Comparison of ENCODE assay signal across 8 cellular contexts in genomic region chr20:64255361-64256281, GRCh38. TPM values are rescaled to one million over a fixed set of nuclear protein-coding genes. Genes with fewer than 3 reads are reported as not detected.
DNase-seq lines count a peak whose midpoint lies in the region; ATAC-seq and TF ChIP-seq lines count a peak whose summit lies in the region.

Gene PCMTD2, plus strand, starts transcription at chr20:64255748. Its CDS starts 4,218 bp downstream, at chr20:64259966.

- H3K9ac ChIP-seq in OCI-LY1 (ENCODE audit: low read length) = peak within 1 kb of the TSS; percentile 90

- ATAC-seq in GM21381 (IDR thresholded peaks at IDR 0.05; ENCODE audit: unreplicated experiment) = peak; percentile 86

- H3F3A ChIP-seq in OCI-LY1 (ENCODE audit: insufficient read depth, low read length) = no peaks in the 10 kb centered on the region

- H3K36me3 ChIP-seq in OCI-LY1 (ENCODE audit: insufficient read depth, low read length) = no peaks in the 10 kb centered on the region; the same call in 1 of the 2 replicates

- H3K9me3 ChIP-seq in OCI-LY1 (ENCODE audit: low read length) (no peaks in the 10 kb centered on the region), mononuclear cell (ENCODE audit: low read depth, low read length) (no peaks in the 10 kb centered on the region)

- H3K27me3 ChIP-seq in OCI-LY1 (ENCODE audit: insufficient read depth, low read length) (no peaks in the 10 kb centered on the region), mononuclear cell (ENCODE audit: insufficient read depth, low read length) (peaks cover under 1% of the 10 kb centered on the region)

- no peaks in the 10 kb centered on the region for H4K20me1 ChIP-seq in OCI-LY1 (ENCODE audit: insufficient read depth, low read length)

- H3K4me1 ChIP-seq in OCI-LY1 (ENCODE audit: insufficient read depth, low read length, severe bottlenecking) (peaks cover 43% of the 10 kb centered on the region), mononuclear cell (ENCODE audit: insufficient read depth, low read length) (peaks cover 35% of the 10 kb centered on the region)

- peak within 1 kb of the TSS; percentile 30 for H3K27ac ChIP-seq in OCI-LY1 (ENCODE audit: low read depth, low read length, poor library complexity, severe bottlenecking)

- peak within 1 kb of the TSS; percentile 91 for H3K4me2 ChIP-seq in OCI-LY1 (ENCODE audit: low read length)

- peak; percentile 85 for DNase-seq in COR-L47 (lab: John Stamatoyannopoulos, UW)
- DNase-seq in HUDEP-2 (lab: John Stamatoyannopoulos, UW; ENCODE audit: unreplicated experiment in 76 of 76) = peak in 73 of 76 experiments; percentile 10 to 87 (median 71)
- DNase-seq in activated T-cell treated with anti-CD3 and anti-CD28 coated beads for 1 hour (ENCODE audit: low read depth) = peak; percentile 84
- peak; percentile 85 for DNase-seq in epithelial cell of esophagus (ENCODE audit: low read depth)
- DNase-seq in stimulated activated CD8-positive, alpha-beta memory T cell treated with anti-CD3 and anti-CD28 coated beads, Interleukin-4, amount 100 ng/mL, for 1 hour (ENCODE audit: low read depth in 2 of 2, low spot score in 1 of 2) = peak; percentile 64 to 66

- H3K9me2 ChIP-seq in OCI-LY1 (ENCODE audit: low read depth, low read length) = no peaks in the 10 kb centered on the region

- TF ChIP-seq CTCF in OCI-LY1 (IDR thresholded peaks at IDR 0.05; ENCODE audit: low read length) (peak; percentile 18; the same call in 1 of the 2 replicates), epithelial cell of esophagus (IDR thresholded peaks at IDR 0.05; ENCODE audit: insufficient read depth, low read depth, low read length, missing control alignments) (no peak)

- H3K4me3 ChIP-seq in OCI-LY1 (ENCODE audit: low read depth, low read length, poor library complexity, severe bottlenecking) (peak within 1 kb of the TSS; percentile 82), epithelial cell of esophagus (ENCODE audit: low read length) (peak within 1 kb of the TSS; percentile 81), mononuclear cell (ENCODE audit: low read length) (peak within 1 kb of the TSS; percentile 70)

- H2AFZ ChIP-seq in OCI-LY1 (ENCODE audit: low read length) = peak within 1 kb of the TSS; percentile 51; the same call in 1 of the 2 replicates

- peaks cover 10% of the 10 kb centered on the region; the same call in 1 of the 2 replicates for H3K79me2 ChIP-seq in OCI-LY1 (ENCODE audit: insufficient read depth, low read length)

RNA-seq across cellular contexts. Expression of gene PCMTD2, which starts in this region (rescaled TPM):
- 57.8 TPM for total RNA-seq in mononuclear cell

Comparison
In these comparisons a context has a peak if more than half of its experiments do, and no peak if none do; other contexts are left out.
1. Peak in every context shown above with its lines: DNase-seq, ATAC-seq, H3K4me3 ChIP-seq and H3K27ac ChIP-seq.